ENCODE assay signal across 18 cellular contexts in genomic region chr1:68149907-68150306, GRCh38.
DNase-seq lines count a peak whose midpoint lies in the region; ATAC-seq and TF ChIP-seq lines count a peak whose summit lies in the region.
"Had no signal": no experiment of that assay in that cellular context is flagged by ENCODE, and none has a peak within 500 bp of the region (broad histone marks: within the 10 kb centered on the region; RNA-seq: fewer than 3 reads in every experiment).

No MANE protein-coding gene starts in this region.

- no peak overlapping the region for H4K5ac ChIP-seq in mesendoderm (ENCODE audit: low read length)

- H2BK5ac ChIP-seq in mesendoderm (ENCODE audit: low read length): no peak overlapping the region

- TF ChIP-seq CTCF in heart left ventricle (IDR thresholded peaks at IDR 0.05): no peak

- peaks cover 0 to 32% (median 3%) of the 10 kb centered on the region in 12 donors for H3K4me1 ChIP-seq in heart left ventricle
- H3K4me1 ChIP-seq in mesendoderm (ENCODE audit: control insufficient read depth, low read depth, low read length): no peaks in the 10 kb centered on the region

- 61 to 95% (median 73%) methylated on average over 4 to 8 of the region's 8 CpGs for WGBS in heart left ventricle, 4 donors
- no CpG with 5 or more reads among the region's 8 CpGs for WGBS in mesendoderm (ENCODE audit: extremely low coverage, insufficient coverage, low lambda C conversion rate)

- H3K27ac Mint-ChIP-seq in activated T-helper 17 cell treated with anti-CD3 and anti-CD28 coated beads, Interleukin-2, amount 50 U/mL, for 72 hours: no peak overlapping the region
- H3K27ac Mint-ChIP-seq: B cell had no signal

- H3K27ac ChIP-seq in heart left ventricle (peak overlapping the region in 11 of 12 donors; percentile 2 to 77 (median 44)), mesendoderm (ENCODE audit: low read depth, low read length) (no peak overlapping the region)
- H3K27ac ChIP-seq: KMS-11 had no signal

- no peak overlapping the region for H3K4ac ChIP-seq in mesendoderm (ENCODE audit: low read depth, low read length)

- intact Hi-C loops in heart left ventricle (cut with DNase I) (loop anchor here in 5 of 10 donors (5.0 to 10.0 kb wide), 2 partner anchors 82 to 85 kb away; partner anchors contain the start of gene WLS (in 5 of the 5)), Right ventricle myocardium inferior (cut with DNase I) (loop anchor here (5.0 kb wide), 1 partner anchor 82 kb away; the partner anchor contains the start of gene WLS)

- H3K27me3 ChIP-seq in heart left ventricle (no peaks in the 10 kb centered on the region), mesendoderm (ENCODE audit: insufficient read depth, low read length, poor library complexity) (no peaks in the 10 kb centered on the region)

- H3K4me1 Mint-ChIP-seq in activated T-helper 17 cell treated with anti-CD3 and anti-CD28 coated beads, Interleukin-2, amount 50 U/mL, for 72 hours: no peaks in the 10 kb centered on the region
- H3K4me1 Mint-ChIP-seq: B cell had no signal

- H3K36me3 Mint-ChIP-seq in activated T-helper 17 cell treated with anti-CD3 and anti-CD28 coated beads, Interleukin-2, amount 50 U/mL, for 72 hours (ENCODE audit: low read depth): no peaks in the 10 kb centered on the region

- H3K9me3 ChIP-seq in heart left ventricle: no peaks in the 10 kb centered on the region
- H3K9me3 ChIP-seq: SK-N-SH had no signal

- peak in 3 of 4 donors; percentile 21 to 47 (median 30) for ATAC-seq in heart left ventricle
- no peak for ATAC-seq in Right ventricle myocardium inferior
- ATAC-seq in HG03135 (IDR thresholded peaks at IDR 0.05; ENCODE audit: unreplicated experiment): no peak
- no peak for ATAC-seq in activated T-helper 17 cell treated with anti-CD3 and anti-CD28 coated beads, Interleukin-2, amount 50 U/mL, for 72 hours (replicated peaks)
- no peak for ATAC-seq in HG03159 (IDR thresholded peaks at IDR 0.05; ENCODE audit: unreplicated experiment)

- H4K8ac ChIP-seq in mesendoderm (ENCODE audit: low read depth, low read length): no peak overlapping the region

- no peak for TF ChIP-seq POLR2A in heart left ventricle (IDR thresholded peaks at IDR 0.05)

- no peak overlapping the region for H3K23ac ChIP-seq in mesendoderm (ENCODE audit: low read length)

- no peak overlapping the region for H3K18ac ChIP-seq in mesendoderm (ENCODE audit: low read length)

- peaks cover 9% of the 10 kb centered on the region for H3K27me3 Mint-ChIP-seq in activated T-helper 17 cell treated with anti-CD3 and anti-CD28 coated beads, Interleukin-2, amount 50 U/mL, for 72 hours

- H3K4me3 Mint-ChIP-seq in activated T-helper 17 cell treated with anti-CD3 and anti-CD28 coated beads, Interleukin-2, amount 50 U/mL, for 72 hours: no peak overlapping the region
- H3K4me3 Mint-ChIP-seq: B cell had no signal

- H3K36me3 ChIP-seq in heart left ventricle (peaks cover 0 to 93% (median 76%) of the 10 kb centered on the region in 9 donors), mesendoderm (ENCODE audit: control insufficient read depth, insufficient read depth, low read length) (peaks cover 7% of the 10 kb centered on the region)

- H3K9ac ChIP-seq in mesendoderm (ENCODE audit: low read length): no peak overlapping the region
- H3K9ac ChIP-seq: KMS-11, SK-N-SH had no signal

- H2BK120ac ChIP-seq in mesendoderm (ENCODE audit: low read depth, low read length): no peak overlapping the region

- H3K9me3 Mint-ChIP-seq in activated T-helper 17 cell treated with anti-CD3 and anti-CD28 coated beads, Interleukin-2, amount 50 U/mL, for 72 hours: no peaks in the 10 kb centered on the region

- H2AK5ac ChIP-seq in mesendoderm (ENCODE audit: low read length): no peak overlapping the region

- no peak overlapping the region for H3K4me3 ChIP-seq in heart left ventricle
- no peak overlapping the region for H3K4me3 ChIP-seq in mesendoderm (ENCODE audit: low read length)

- H3K56ac ChIP-seq in mesendoderm (ENCODE audit: low read length): no peak overlapping the region

- H3K79me2 ChIP-seq in mesendoderm (ENCODE audit: control insufficient read depth, insufficient read depth, low read length): no peaks in the 10 kb centered on the region

- no peak overlapping the region for H2BK15ac ChIP-seq in mesendoderm (replicated peaks; ENCODE audit: low read depth)

- no peaks in the 10 kb centered on the region for H3K79me1 ChIP-seq in mesendoderm (ENCODE audit: low read length)

- DNase-seq in heart left ventricle (no peak), Right ventricle myocardium inferior (ENCODE audit: missing footprints) (no peak), cerebellum (ENCODE audit: low spot score) (peak; percentile 12), mesendoderm (peak; percentile 30), AML-193 (lab: John Stamatoyannopoulos, UW) (no peak)
- DNase-seq: 8988T, COR-L47, DMS153, GF-D8, NCI-H2029, NCI-H774, SHP77 treated with DMSO at 0.1 percent for 48 hours, SK-N-SH had no signal

- no peak overlapping the region for H3K4me2 ChIP-seq in mesendoderm (ENCODE audit: low read length)
- H3K4me2 ChIP-seq: KMS-11, SK-N-SH had no signal

Comparison
In these comparisons a context has a peak if more than half of its experiments do, and no peak if none do; other contexts are left out.
1. ATAC-seq: peak in heart left ventricle (3 of 4); none in Right ventricle myocardium inferior (single experiment), HG03135 (single experiment), activated T-helper 17 cell treated with anti-CD3 and anti-CD28 coated beads, Interleukin-2, amount 50 U/mL, for 72 hours (single experiment) and HG03159 (single experiment).
2. DNase-seq: peak in cerebellum (single experiment) and mesendoderm (single experiment); none in heart left ventricle (0 of 5), Right ventricle myocardium inferior (single experiment) and AML-193 (0 of 2).